In the genomic region with DNA sequence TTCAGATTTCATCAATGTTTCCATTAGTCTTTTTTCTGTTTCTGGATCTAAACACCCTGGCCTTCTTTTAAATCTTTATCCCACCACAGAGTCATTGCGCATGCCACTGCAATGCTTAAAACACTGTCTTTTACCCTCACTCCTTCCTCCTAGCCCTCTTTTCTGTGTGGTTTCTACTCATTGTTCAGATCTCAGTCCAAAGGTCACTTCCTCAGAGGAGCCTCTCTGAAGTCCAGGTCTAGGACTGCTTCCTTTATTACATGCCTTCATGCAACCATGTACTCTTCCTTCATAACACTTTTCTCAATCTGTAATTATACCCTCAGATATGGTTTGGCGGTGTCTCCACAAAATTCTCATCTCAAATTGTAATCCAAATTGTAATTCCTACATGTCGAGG, we compare ENCODE assay signal across 16 cellular contexts.
DNase-seq lines count a peak whose midpoint lies in the region; ATAC-seq lines count a peak whose summit lies in the region.
"Had no signal": no experiment of that assay in that cellular context is flagged by ENCODE, and none has a peak within 500 bp of the region (broad histone marks: within the 10 kb centered on the region; RNA-seq: fewer than 3 reads in every experiment).

No MANE protein-coding gene starts in this region.

- no peak overlapping the region for H3K4me3 Mint-ChIP-seq in natural killer cell treated with Interleukin-12 subunit alpha and Interleukin-12 subunit beta and Interleukin-15 and Interleukin-18, amount 100 ng/mL, for 72 hours
- H3K4me3 Mint-ChIP-seq: activated T-cell treated with anti-CD3 and anti-CD28 coated beads, Interleukin-2, amount 50 U/mL, for 24 hours had no signal

- no peaks in the 10 kb centered on the region for H3K36me3 Mint-ChIP-seq in natural killer cell treated with Interleukin-12 subunit alpha and Interleukin-12 subunit beta and Interleukin-15 and Interleukin-18, amount 100 ng/mL, for 72 hours
- H3K36me3 Mint-ChIP-seq: activated naive CD4-positive, alpha-beta T cell treated with anti-CD3 and anti-CD28 coated beads, Interleukin-2, amount 50 U/mL, for 72 hours had no signal

- no peak overlapping the region for H3K27ac Mint-ChIP-seq in natural killer cell treated with Interleukin-12 subunit alpha and Interleukin-12 subunit beta and Interleukin-15 and Interleukin-18, amount 100 ng/mL, for 72 hours
- H3K27ac Mint-ChIP-seq: activated naive CD4-positive, alpha-beta T cell treated with anti-CD3 and anti-CD28 coated beads, Interleukin-2, amount 50 U/mL, for 72 hours; activated T-cell treated with anti-CD3 and anti-CD28 coated beads, Interleukin-2, amount 50 U/mL, for 24 hours had no signal

- H3K9me3 Mint-ChIP-seq in natural killer cell treated with Interleukin-12 subunit alpha and Interleukin-12 subunit beta and Interleukin-15 and Interleukin-18, amount 100 ng/mL, for 72 hours = no peaks in the 10 kb centered on the region
- H3K9me3 Mint-ChIP-seq: activated naive CD4-positive, alpha-beta T cell treated with anti-CD3 and anti-CD28 coated beads, Interleukin-2, amount 50 U/mL, for 72 hours; activated T-cell treated with anti-CD3 and anti-CD28 coated beads, Interleukin-2, amount 50 U/mL, for 24 hours had no signal

- H3K4me1 Mint-ChIP-seq in natural killer cell treated with Interleukin-12 subunit alpha and Interleukin-12 subunit beta and Interleukin-15 and Interleukin-18, amount 100 ng/mL, for 72 hours (ENCODE audit: low read depth in 2 of 2) = no peaks in the 10 kb centered on the region

- DNase-seq in NOMO-1 (lab: John Stamatoyannopoulos, UW; ENCODE audit: unreplicated experiment in 2 of 2) (peak; percentile 75 to 96), renal cortical epithelial cell (ENCODE audit: low read depth) (peak; percentile 13), kidney glomerular epithelial cell (lab: John Stamatoyannopoulos, UW) (no peak), pons (ENCODE audit: low spot score) (no peak)
- DNase-seq in natural killer cell treated with Interleukin-12 subunit alpha and Interleukin-12 subunit beta and Interleukin-15 and Interleukin-18, amount 100 ng/mL, for 72 hours (ENCODE audit: low spot score) = no peak
- DNase-seq: activated T-cell treated with anti-CD3 and anti-CD28 coated beads, Interleukin-2, amount 50 U/mL, for 24 hours; BE2C; HCEC 1CT; NCI-H510A treated with DMSO at 0.1 percent for 48 hours; PC-3; small intestine; stimulated activated CD4-positive, alpha-beta T cell treated with anti-CD3 and anti-CD28 coated beads, Interleukin-4, amount 100 ng/mL, for 4 hours; testis had no signal

- H3K27me3 Mint-ChIP-seq in natural killer cell treated with Interleukin-12 subunit alpha and Interleukin-12 subunit beta and Interleukin-15 and Interleukin-18, amount 100 ng/mL, for 72 hours = peaks cover 0 to 21% of the 10 kb centered on the region in 2 donors

- peak; percentile 67 for ATAC-seq in GM18867 (IDR thresholded peaks at IDR 0.05; ENCODE audit: unreplicated experiment)
- ATAC-seq in HG02938 (IDR thresholded peaks at IDR 0.05; ENCODE audit: unreplicated experiment) = peak; percentile 65
- no peak for ATAC-seq in natural killer cell treated with Interleukin-12 subunit alpha and Interleukin-12 subunit beta and Interleukin-15 and Interleukin-18, amount 100 ng/mL, for 72 hours
- ATAC-seq: activated naive CD4-positive, alpha-beta T cell treated with anti-CD3 and anti-CD28 coated beads, Interleukin-2, amount 50 U/mL, for 72 hours; PC-3 had no signal

Comparison
In these comparisons a context has a peak if more than half of its experiments do, and no peak if none do; other contexts are left out.
1. ATAC-seq: peak in GM18867 (single experiment) and HG02938 (single experiment); none in natural killer cell treated with Interleukin-12 subunit alpha and Interleukin-12 subunit beta and Interleukin-15 and Interleukin-18, amount 100 ng/mL, for 72 hours (0 of 2).
2. DNase-seq: peak in NOMO-1 (2 of 2) and renal cortical epithelial cell (single experiment); none in kidney glomerular epithelial cell (single experiment), natural killer cell treated with Interleukin-12 subunit alpha and Interleukin-12 subunit beta and Interleukin-15 and Interleukin-18, amount 100 ng/mL, for 72 hours (single experiment) and pons (single experiment).